In the genomic region with DNA sequence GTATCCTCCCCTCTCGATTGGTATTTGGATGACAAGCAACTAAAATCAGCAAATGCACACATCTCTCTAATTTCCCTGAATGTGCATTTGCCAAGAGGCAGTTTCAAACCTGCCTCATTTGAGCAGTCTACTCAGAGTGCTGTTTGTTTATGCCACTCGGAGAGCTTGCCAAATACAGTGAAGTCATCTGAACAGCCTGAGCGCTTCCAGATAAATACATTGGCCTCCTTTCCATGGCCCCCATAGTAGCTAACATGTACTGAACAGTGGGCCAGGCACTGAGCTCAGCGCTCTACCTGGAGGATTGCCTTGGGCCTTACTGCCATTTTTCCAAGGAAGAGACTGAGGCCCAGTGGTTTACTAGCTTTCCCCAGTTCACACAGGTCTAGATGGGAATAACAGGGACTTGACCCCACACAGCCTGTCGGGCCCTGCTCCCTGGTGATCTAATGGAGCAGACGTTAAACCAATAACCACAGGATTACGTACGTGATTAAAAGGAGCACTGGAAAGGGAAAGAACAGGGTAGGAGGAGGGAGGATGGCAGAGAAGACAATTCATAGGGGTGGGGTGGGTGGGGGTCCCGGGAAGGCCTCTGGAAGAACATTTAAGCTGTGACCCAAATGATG, we compare ENCODE assay signal across 10 cellular contexts. TPM values are rescaled to one million over a fixed set of nuclear protein-coding genes. Genes with fewer than 3 reads are reported as not detected.
DNase-seq lines count a peak whose midpoint lies in the region; ATAC-seq, FAIRE-seq and TF ChIP-seq lines count a peak whose summit lies in the region.
"Had no signal": no experiment of that assay in that cellular context is flagged by ENCODE, and none has a peak within 500 bp of the region (broad histone marks: within the 10 kb centered on the region; RNA-seq: fewer than 3 reads in every experiment).

No MANE protein-coding gene starts in this region.

- H4K12ac ChIP-seq in trophoblast cell (ENCODE audit: low read depth, low read length) = no peak overlapping the region

- H2BK5ac ChIP-seq in trophoblast cell (ENCODE audit: low read depth, low read length, poor library complexity) = no peak overlapping the region

- DNase-seq in GM04503 (ENCODE audit: low read depth) (peak; percentile 29), WERI-Rb-1 (peak; percentile 94), frontal cortex (ENCODE audit: low spot score in 2 of 2) (peak; percentile 36 to 53), trophoblast cell (no peak), RKO (ENCODE audit: low spot score) (no peak), osteocyte (ENCODE audit: extremely low spot score, unreplicated experiment) (no peak), omental fat pad (ENCODE audit: low spot score) (no peak)
- no peak for DNase-seq in stimulated activated naive CD8-positive, alpha-beta T cell treated with anti-CD3 and anti-CD28 coated beads, Interleukin-15, amount 100 ng/mL, for 72 hours
- DNase-seq: kidney glomerular epithelial cell had no signal

- H3K27ac ChIP-seq in WERI-Rb-1 (peak overlapping the region; percentile 99), trophoblast cell (ENCODE audit: low read depth, low read length) (no peak overlapping the region)

- no peaks in the 10 kb centered on the region for H3K79me2 ChIP-seq in trophoblast cell (ENCODE audit: control insufficient read depth, insufficient read depth, low read length, poor library complexity)

- no peak overlapping the region for H2BK12ac ChIP-seq in trophoblast cell (ENCODE audit: low read length)

- H4K8ac ChIP-seq in trophoblast cell (ENCODE audit: low read depth, low read length) = no peak overlapping the region

- H3K9me3 ChIP-seq in WERI-Rb-1 (ENCODE audit: severe bottlenecking) (no peaks in the 10 kb centered on the region), trophoblast cell (ENCODE audit: insufficient read depth, low read depth, low read length) (no peaks in the 10 kb centered on the region)

- no peaks in the 10 kb centered on the region for H3K36me3 ChIP-seq in WERI-Rb-1
- H3K36me3 ChIP-seq in trophoblast cell (ENCODE audit: control insufficient read depth in 1 of 2, insufficient read depth in 2 of 2, low read length in 2 of 2) = no peaks in the 10 kb centered on the region

- H3K23ac ChIP-seq in trophoblast cell (ENCODE audit: low read length) = no peak overlapping the region

- H3K4me3 Mint-ChIP-seq in osteocyte (ENCODE audit: unreplicated experiment) = no peak overlapping the region
- no peak overlapping the region for H3K4me3 Mint-ChIP-seq in stimulated activated naive CD8-positive, alpha-beta T cell treated with anti-CD3 and anti-CD28 coated beads, Interleukin-15, amount 100 ng/mL, for 72 hours

- no peak overlapping the region for H3K4ac ChIP-seq in trophoblast cell (ENCODE audit: low read depth, low read length)

- H3K27me3 Mint-ChIP-seq in osteocyte (ENCODE audit: unreplicated experiment) = no peaks in the 10 kb centered on the region
- H3K27me3 Mint-ChIP-seq in stimulated activated naive CD8-positive, alpha-beta T cell treated with anti-CD3 and anti-CD28 coated beads, Interleukin-15, amount 100 ng/mL, for 72 hours = peaks cover 5% of the 10 kb centered on the region

- H3K36me3 Mint-ChIP-seq in osteocyte (ENCODE audit: unreplicated experiment) = no peaks in the 10 kb centered on the region

- FAIRE-seq in frontal cortex (lab: Jason Lieb, UNC) = no peak
- FAIRE-seq: TTC549 had no signal

- peaks cover 6 to 8% of the 10 kb centered on the region in 2 experiments for H3K4me1 ChIP-seq in trophoblast cell (ENCODE audit: control insufficient read depth in 1 of 2, insufficient read depth in 2 of 2, low read length in 2 of 2)

- no peaks in the 10 kb centered on the region for H3K9me3 Mint-ChIP-seq in osteocyte (ENCODE audit: unreplicated experiment)
- H3K9me3 Mint-ChIP-seq in stimulated activated naive CD8-positive, alpha-beta T cell treated with anti-CD3 and anti-CD28 coated beads, Interleukin-15, amount 100 ng/mL, for 72 hours = no peaks in the 10 kb centered on the region

- peak overlapping the region; percentile 7 for H2BK120ac ChIP-seq in trophoblast cell (ENCODE audit: insufficient read depth, low read length, poor library complexity)

- no peak overlapping the region for H3K4me2 ChIP-seq in trophoblast cell (ENCODE audit: low read length)

- H2AK5ac ChIP-seq in trophoblast cell (ENCODE audit: low read length) = no peak overlapping the region

- H4K91ac ChIP-seq in trophoblast cell (ENCODE audit: low read depth, low read length) = no peak overlapping the region

- H3K18ac ChIP-seq in trophoblast cell (ENCODE audit: low read length) = no peak overlapping the region

- no peak overlapping the region for H3K4me3 ChIP-seq in WERI-Rb-1 (ENCODE audit: low read depth, low read length)
- no peak overlapping the region for H3K4me3 ChIP-seq in trophoblast cell (ENCODE audit: low read depth, low read length)

- H3K14ac ChIP-seq in trophoblast cell (ENCODE audit: low read length) = no peak overlapping the region

- peaks cover 4% of the 10 kb centered on the region for H3K79me1 ChIP-seq in trophoblast cell (ENCODE audit: low read length)

- no CpG with 5 or more reads among the region's 9 CpGs for WGBS in trophoblast cell (ENCODE audit: extremely low coverage, insufficient coverage, insufficient read length)

- no peak overlapping the region for H3K27ac Mint-ChIP-seq in osteocyte (ENCODE audit: unreplicated experiment)
- no peak overlapping the region for H3K27ac Mint-ChIP-seq in stimulated activated naive CD8-positive, alpha-beta T cell treated with anti-CD3 and anti-CD28 coated beads, Interleukin-15, amount 100 ng/mL, for 72 hours

- H3K4me1 Mint-ChIP-seq in osteocyte (ENCODE audit: unreplicated experiment) = no peaks in the 10 kb centered on the region
- H3K4me1 Mint-ChIP-seq in stimulated activated naive CD8-positive, alpha-beta T cell treated with anti-CD3 and anti-CD28 coated beads, Interleukin-15, amount 100 ng/mL, for 72 hours = peaks cover 17% of the 10 kb centered on the region

- no peak for TF ChIP-seq CTCF in WERI-Rb-1 (IDR thresholded peaks at IDR 0.05; ENCODE audit: low read depth, low read length)
- TF ChIP-seq CTCF in osteocyte (IDR thresholded peaks at IDR 0.05) = no peak
- no peak for TF ChIP-seq CTCF in omental fat pad (IDR thresholded peaks at IDR 0.05)

- ATAC-seq in stimulated activated naive CD8-positive, alpha-beta T cell treated with anti-CD3 and anti-CD28 coated beads, Interleukin-15, amount 100 ng/mL, for 72 hours = no peak
- ATAC-seq in omental fat pad (ENCODE audit: low FRiP score) = no peak

- no peak overlapping the region for H3K9ac ChIP-seq in trophoblast cell (ENCODE audit: low read length)

- H3K27me3 ChIP-seq in WERI-Rb-1 (ENCODE audit: insufficient read depth, low read depth, severe bottlenecking) (no peaks in the 10 kb centered on the region), trophoblast cell (ENCODE audit: insufficient read depth, low read length) (no peaks in the 10 kb centered on the region)

- H2AFZ ChIP-seq in trophoblast cell (ENCODE audit: insufficient read depth, low read length, poor library complexity) = no peak overlapping the region

RNA-seq across cellular contexts. Expression of gene ANKRD40CL, which starts 18.7 kb away (rescaled TPM):
- not detected for total RNA-seq in frontal cortex
- polyA plus RNA-seq in trophoblast cell (2013) = not detected in 2 replicates
- total RNA-seq in osteocyte = not detected in 2 replicates
- not detected for total RNA-seq in omental fat pad

RNA-seq across cellular contexts. Expression of gene WFIKKN2, which starts 49.3 kb away (rescaled TPM):
- total RNA-seq in frontal cortex = 3.7 TPM
- not detected in 2 replicates for polyA plus RNA-seq in trophoblast cell (2013)
- not detected in 2 replicates for total RNA-seq in osteocyte
- under 1 TPM in 2 of 4 donors, not detected in 2; 0.09 to 0.24 TPM for total RNA-seq in omental fat pad

Comparison
In these comparisons a context has a peak if more than half of its experiments do, and no peak if none do; other contexts are left out.
1. DNase-seq: peak in GM04503 (single experiment), WERI-Rb-1 (single experiment) and frontal cortex (2 of 2); none in trophoblast cell (0 of 2), RKO (single experiment), osteocyte (single experiment), stimulated activated naive CD8-positive, alpha-beta T cell treated with anti-CD3 and anti-CD28 coated beads, Interleukin-15, amount 100 ng/mL, for 72 hours (0 of 2) and omental fat pad (single experiment).